In genomic region chr7:105992888-105993287, GRCh38 we compare ENCODE assay signal across 1 cellular context.
TF ChIP-seq lines count a peak whose summit lies in the region.

No MANE protein-coding gene starts in this region.

TF ChIP-seq in H1, 55 proteins besides CTCF, POLR2A, EP300 and RAD21 (continued from another document):
- TF ChIP-seq JUND (IDR thresholded peaks at IDR 0.05; ENCODE audit: low read length) (no peak), E2F6 (IDR thresholded peaks at IDR 0.05) (no peak), ZNF274 (IDR thresholded peaks at IDR 0.05; ENCODE audit: borderline replicate concordance, extremely low read depth, low read length) (no peak), FOSL1 (IDR thresholded peaks at IDR 0.05; ENCODE audit: insufficient read depth, low read depth, low read length) (no peak), EZH2 (IDR thresholded peaks at IDR 0.05; ENCODE audit: low read depth, low read length, severe bottlenecking) (no peak), EGR1 (IDR thresholded peaks at IDR 0.05; ENCODE audit: borderline replicate concordance, low read depth, low read length) (no peak), KDM1A (IDR thresholded peaks at IDR 0.05; ENCODE audit: borderline replicate concordance, low read length) (no peak), RNF2 (IDR thresholded peaks at IDR 0.05; ENCODE audit: borderline replicate concordance, low read depth, low read length, missing control alignments, poor library complexity, severe bottlenecking) (no peak), SP1 (IDR thresholded peaks at IDR 0.05; ENCODE audit: low read depth, low read length) (no peak), SRF (IDR thresholded peaks at IDR 0.05; ENCODE audit: low read depth, low read length) (no peak), HDAC2 (IDR thresholded peaks at IDR 0.05; ENCODE audit: borderline replicate concordance in 1 of 2, low read depth in 2 of 2, low read length in 2 of 2) (no peak)
